In genomic region chr9:91086657-91087563, GRCh38 we compare ENCODE assay signal across 15 cellular contexts.
"Had no signal": no experiment of that assay in that cellular context is flagged by ENCODE, and none has a peak within 500 bp of the region (broad histone marks: within the 10 kb centered on the region; RNA-seq: fewer than 3 reads in every experiment).

No MANE protein-coding gene starts in this region.

- H3K9me3 Mint-ChIP-seq: activated naive CD4-positive, alpha-beta T cell treated with anti-CD3 and anti-CD28 coated beads for 36 hours; activated T-helper 17 cell treated with anti-CD3 and anti-CD28 coated beads, Interleukin-2, amount 50 U/mL, for 72 hours; nephron had no signal

- H3K4me3 ChIP-seq: gastrocnemius medialis, lung, sigmoid colon had no signal

- H3K4me3 Mint-ChIP-seq: activated naive CD4-positive, alpha-beta T cell treated with anti-CD3 and anti-CD28 coated beads for 36 hours; activated naive CD8-positive, alpha-beta T cell treated with anti-CD3 and anti-CD28 coated beads, Interleukin-2, amount 50 U/mL, for 24 hours; activated T-helper 17 cell treated with anti-CD3 and anti-CD28 coated beads, Interleukin-2, amount 50 U/mL, for 72 hours; nephron had no signal

- H3K27ac Mint-ChIP-seq: activated naive CD4-positive, alpha-beta T cell treated with anti-CD3 and anti-CD28 coated beads for 36 hours; activated naive CD8-positive, alpha-beta T cell treated with anti-CD3 and anti-CD28 coated beads, Interleukin-2, amount 50 U/mL, for 24 hours; nephron had no signal

- H3K27me3 ChIP-seq: brain microvascular endothelial cell, gastrocnemius medialis, sigmoid colon had no signal

- DNase-seq: activated naive CD4-positive, alpha-beta T cell treated with anti-CD3 and anti-CD28 coated beads for 36 hours; activated naive CD8-positive, alpha-beta T cell treated with anti-CD3 and anti-CD28 coated beads, Interleukin-2, amount 50 U/mL, for 24 hours; aorta; brain microvascular endothelial cell; central memory CD4-positive, alpha-beta T cell; gastrocnemius medialis; head of caudate nucleus; kidney; posterior cingulate gyrus; sigmoid colon; stimulated activated CD4-positive, alpha-beta T cell treated with anti-CD3 and anti-CD28 coated beads, Interleukin-4, amount 100 ng/mL, for 4 hours; stimulated activated naive CD4-positive, alpha-beta T cell had no signal

- H3K27me3 Mint-ChIP-seq: activated naive CD8-positive, alpha-beta T cell treated with anti-CD3 and anti-CD28 coated beads, Interleukin-2, amount 50 U/mL, for 24 hours had no signal

- H3K27ac ChIP-seq: brain microvascular endothelial cell, gastrocnemius medialis, sigmoid colon had no signal
